8 cellular contexts compared by ENCODE assay signal in the genomic region with DNA sequence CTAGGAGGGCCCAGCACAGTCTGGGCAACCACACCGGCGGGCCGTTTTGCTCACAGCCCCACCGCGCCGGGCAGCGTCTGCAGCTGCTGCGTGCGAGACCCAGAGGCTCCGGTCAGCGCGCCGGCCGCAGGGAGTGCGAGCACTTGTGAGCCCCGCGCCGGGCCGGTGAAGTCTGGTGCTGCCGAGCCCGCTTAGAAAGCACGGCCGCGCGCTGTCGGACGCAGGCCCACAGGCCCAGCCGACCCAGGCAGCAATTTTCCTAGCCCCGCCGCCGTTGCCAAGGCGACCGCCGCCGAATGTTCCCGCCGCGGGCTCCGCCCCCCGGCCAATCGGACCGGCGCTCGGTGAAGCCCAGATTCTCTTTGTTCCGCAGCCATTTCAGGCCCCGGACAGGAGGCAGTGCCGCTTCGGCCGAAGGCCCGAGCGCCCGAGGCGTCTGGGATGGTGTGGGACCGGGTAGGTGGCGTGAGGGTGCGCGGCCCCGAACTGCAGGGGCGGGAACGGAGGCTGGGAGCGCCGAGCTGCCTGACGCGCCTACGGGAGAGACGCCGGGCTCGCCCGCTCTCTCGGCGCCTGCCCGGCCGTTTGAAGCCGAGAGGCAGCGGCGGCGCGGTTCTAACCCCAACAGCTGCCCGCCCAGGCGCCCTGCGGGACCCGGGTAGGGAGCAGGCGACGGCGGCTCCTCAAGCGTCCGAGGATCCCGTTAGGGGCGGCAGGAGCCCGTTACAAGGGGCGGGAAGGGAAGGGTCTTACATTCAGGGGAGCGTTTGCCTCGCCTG. TPM values are rescaled to one million over a fixed set of nuclear protein-coding genes. Genes with fewer than 3 reads are reported as not detected.
DNase-seq lines count a peak whose midpoint lies in the region; ATAC-seq and TF ChIP-seq lines count a peak whose summit lies in the region.

Gene TNPO1 (plus strand): TSS at position 365 of the 779 bp plus-strand sequence. CDS start 77 bp downstream, at position 442.

- H3K27ac ChIP-seq in WERI-Rb-1 (peak within 1 kb of the TSS; percentile 99), breast epithelium (peak within 1 kb of the TSS; percentile 99), skeletal muscle tissue (ENCODE audit: low read depth, low read length) (peak within 1 kb of the TSS; percentile 98)

- DNase-seq in 8988T (peak; percentile 73), NCI-H2107 treated with DMSO at 0.1 percent for 48 hours (lab: John Stamatoyannopoulos, UW; ENCODE audit: unreplicated experiment) (peak; percentile 19), WERI-Rb-1 (peak; percentile 93), breast epithelium (ENCODE audit: low spot score in 2 of 2) (peak; percentile 87 to 93)

- TF ChIP-seq CTCF in WERI-Rb-1 (IDR thresholded peaks at IDR 0.05; ENCODE audit: low read depth, low read length) = no peak
- no peak for TF ChIP-seq CTCF in breast epithelium (IDR thresholded peaks at IDR 0.05)

- H3K9me3 ChIP-seq in WERI-Rb-1 (ENCODE audit: severe bottlenecking) (no peaks in the 10 kb centered on the region), breast epithelium (no peaks in the 10 kb centered on the region), iPS-18c (ENCODE audit: control insufficient read depth, insufficient read depth, low read length) (no peaks in the 10 kb centered on the region), skeletal muscle tissue (ENCODE audit: control insufficient read depth in 3 of 3, low read length in 3 of 3) (no peaks in the 10 kb centered on the region)

- H3K27me3 ChIP-seq in WERI-Rb-1 (ENCODE audit: insufficient read depth, low read depth, severe bottlenecking) = no peaks in the 10 kb centered on the region
- no peaks in the 10 kb centered on the region for H3K27me3 ChIP-seq in breast epithelium
- H3K27me3 ChIP-seq in skeletal muscle tissue (ENCODE audit: control insufficient read depth in 3 of 3, insufficient read depth in 3 of 3, low read length in 3 of 3) = no peaks in the 10 kb centered on the region

- peak within 1 kb of the TSS; percentile 89 for H3K4me3 ChIP-seq in WERI-Rb-1 (ENCODE audit: low read depth, low read length)
- peak within 1 kb of the TSS; percentile 72 to 97 (median 87) for H3K4me3 ChIP-seq in breast epithelium
- peak within 1 kb of the TSS; percentile 78 for H3K4me3 ChIP-seq in iPS-18c (ENCODE audit: insufficient read depth, low read depth, low read length)
- peak within 1 kb of the TSS; percentile 90 to 97 (median 90) for H3K4me3 ChIP-seq in skeletal muscle tissue (ENCODE audit: low read length in 3 of 3)

- peaks cover 12% of the 10 kb centered on the region for H3K36me3 ChIP-seq in WERI-Rb-1
- H3K36me3 ChIP-seq in breast epithelium = no peaks in the 10 kb centered on the region
- no peaks in the 10 kb centered on the region for H3K36me3 ChIP-seq in skeletal muscle tissue (ENCODE audit: control insufficient read depth in 3 of 3, insufficient read depth in 3 of 3, low read length in 3 of 3)

- intact Hi-C loops in breast epithelium (cut with DNase I; ENCODE audit: low total_unique reads) = no loop called here

- TF ChIP-seq POLR2A in breast epithelium (IDR thresholded peaks at IDR 0.05) = peak; percentile 76

- H3K9ac ChIP-seq in skeletal muscle tissue (ENCODE audit: low read depth in 1 of 3, low read length in 3 of 3) = peak within 1 kb of the TSS; percentile 97 to 98 (median 97)

- ATAC-seq in GM18519 (IDR thresholded peaks at IDR 0.05; ENCODE audit: low FRiP score, unreplicated experiment) (peak; percentile 65), HG03045 (IDR thresholded peaks at IDR 0.05; ENCODE audit: unreplicated experiment) (peak; percentile 88)

- H3K4me1 ChIP-seq in breast epithelium (peaks cover 0 to 10% of the 10 kb centered on the region in 2 donors), skeletal muscle tissue (ENCODE audit: control insufficient read depth in 3 of 3, insufficient read depth in 3 of 3, low read length in 3 of 3) (peaks cover 7 to 15% (median 8%) of the 10 kb centered on the region in 3 donors)

RNA-seq across cellular contexts. Expression of gene TNPO1, which starts in this region (rescaled TPM):
- total RNA-seq in breast epithelium (100 to 1,000 TPM in 1 of 3 donors, 10 to 100 TPM in 2; 87.5 to 105 (median 87.8) TPM), skeletal muscle tissue (111 TPM)

Comparison
In these comparisons a context has a peak if more than half of its experiments do, and no peak if none do; other contexts are left out.
1. Peak in every context shown above with its lines: DNase-seq, ATAC-seq, H3K4me3 ChIP-seq and H3K27ac ChIP-seq.
2. DNase-seq: peak in every context shown above with its lines; median percentile 93 in WERI-Rb-1; 90 in breast epithelium; 73 in 8988T; 19 in NCI-H2107 treated with DMSO at 0.1 percent for 48 hours.